ENCODE assay signal across 9 cellular contexts in the genomic region with DNA sequence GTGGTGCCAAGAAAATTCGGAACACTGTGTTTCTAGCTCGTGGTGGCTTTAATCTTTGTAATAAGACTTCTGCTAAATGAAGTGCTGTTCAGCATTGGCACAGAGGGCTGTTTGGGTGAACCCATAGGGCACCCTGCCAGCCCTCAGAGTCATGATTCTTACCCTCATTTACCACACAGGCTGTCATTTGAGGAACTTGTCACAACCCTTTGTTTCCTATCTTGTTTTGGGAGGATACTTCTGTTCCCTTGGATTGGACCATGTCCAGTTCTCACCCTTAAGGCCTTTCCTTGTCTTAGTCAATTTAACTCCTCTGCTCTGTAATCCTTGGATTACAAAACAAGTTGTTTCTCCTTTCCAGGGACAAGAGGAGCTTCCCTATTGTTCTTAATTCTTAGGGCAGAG.
A peak's percentile ranks its signal among the peaks of the same experiment; 100 is the strongest.
DNase-seq lines count a peak whose midpoint lies in the region; ATAC-seq lines count a peak whose summit lies in the region.
"Had no signal": no experiment of that assay in that cellular context is flagged by ENCODE, and none has a peak within 500 bp of the region (broad histone marks: within the 10 kb centered on the region; RNA-seq: fewer than 3 reads in every experiment).

No MANE protein-coding gene starts in this region.

- in situ Hi-C loops in KBM-7 (cut with MboI; ENCODE audit: low pct_unique_long_range_greater_than_20kb, low sequenced_read_pairs) = no loop called here

- ATAC-seq in left cardiac atrium (peak; percentile 13 to 27), HG03108 (IDR thresholded peaks at IDR 0.05; ENCODE audit: unreplicated experiment) (no peak)

- DNase-seq in KBM-7 = peak; percentile 70
- peak; percentile 7 for DNase-seq in SKM-1 (lab: John Stamatoyannopoulos, UW; ENCODE audit: unreplicated experiment)
- DNase-seq in left cardiac atrium = peak; percentile 67
- DNase-seq in superior temporal gyrus (ENCODE audit: extremely low spot score) = peak; percentile 59
- no peak for DNase-seq in stimulated activated CD4-positive, alpha-beta T cell treated with anti-CD3 and anti-CD28 coated beads, Interleukin-12 subunit alpha, Interleukin-12 subunit beta, amount 100 ng/mL, for 4 hours
- DNase-seq in activated CD4-positive, alpha-beta T cell treated with anti-CD3 and anti-CD28 coated beads for 1 hour = no peak
- DNase-seq: EL, NCI-H1092 had no signal

- intact Hi-C loops in left cardiac atrium (cut with DNase I) = no loop called here

Comparison
In these comparisons a context has a peak if more than half of its experiments do, and no peak if none do; other contexts are left out.
1. DNase-seq: peak in KBM-7 (single experiment), SKM-1 (single experiment), left cardiac atrium (single experiment) and superior temporal gyrus (single experiment); none in stimulated activated CD4-positive, alpha-beta T cell treated with anti-CD3 and anti-CD28 coated beads, Interleukin-12 subunit alpha, Interleukin-12 subunit beta, amount 100 ng/mL, for 4 hours (single experiment) and activated CD4-positive, alpha-beta T cell treated with anti-CD3 and anti-CD28 coated beads for 1 hour (single experiment).